Comparison of ENCODE assay signal across 8 cellular contexts in the genomic region with DNA sequence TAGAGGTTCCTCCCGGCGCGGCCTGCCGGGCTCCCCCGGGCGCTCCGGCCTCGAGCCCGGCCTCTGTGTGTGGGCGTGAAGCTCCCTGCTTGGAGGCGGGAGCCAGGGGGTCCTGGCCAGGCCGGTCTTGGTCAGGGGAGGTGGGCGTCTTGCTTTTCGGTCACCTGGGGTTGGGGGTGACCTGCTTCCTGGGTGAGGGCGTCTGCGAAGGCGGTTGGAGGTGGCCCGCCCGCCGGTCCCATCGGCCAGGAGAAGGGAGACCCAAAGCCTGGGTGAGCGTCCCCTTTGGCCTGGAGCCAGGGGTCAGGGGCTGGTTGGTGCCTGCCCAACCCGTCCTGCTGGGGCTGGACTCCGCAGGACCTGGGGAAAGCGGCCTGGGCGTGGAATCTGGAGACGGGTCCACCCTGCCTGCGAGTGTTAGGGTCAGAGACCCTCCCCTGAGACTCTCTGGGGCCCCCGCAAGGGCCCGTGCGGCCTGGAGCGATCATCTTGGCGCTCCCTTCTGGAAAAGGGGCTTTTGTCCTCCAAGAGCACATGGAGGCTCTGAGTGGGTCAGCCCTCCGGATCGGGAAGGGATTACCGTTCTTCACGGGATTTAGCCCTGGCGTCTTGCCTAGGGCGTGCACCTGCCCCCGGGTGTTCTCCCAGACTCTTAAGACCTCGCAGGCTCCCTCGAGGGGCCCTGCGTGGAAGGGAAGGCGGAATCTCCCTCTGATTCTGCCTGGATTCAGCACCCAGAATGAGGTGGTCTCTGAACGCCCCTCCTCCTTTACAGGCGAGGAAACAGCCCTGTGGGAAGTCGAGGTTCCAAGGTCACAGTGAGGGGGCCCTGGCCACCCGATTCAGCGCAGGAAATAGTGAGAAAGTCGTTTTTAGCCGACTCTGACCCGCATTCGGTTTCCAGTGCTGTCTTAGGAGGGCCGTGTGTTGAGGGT. TPM values are rescaled to one million over a fixed set of nuclear protein-coding genes. Genes with fewer than 3 reads are reported as not detected.
DNase-seq lines count a peak whose midpoint lies in the region; ATAC-seq, FAIRE-seq and TF ChIP-seq lines count a peak whose summit lies in the region.

No MANE protein-coding gene starts in this region.

- DNase-seq in DMS53 treated with DMSO at 0.1 percent for 48 hours (lab: John Stamatoyannopoulos, UW; ENCODE audit: unreplicated experiment) (peak; percentile 2), MV-4-11 (lab: John Stamatoyannopoulos, UW) (peak; percentile 35), astrocyte (ENCODE audit: low read depth) (no peak), NCI-H1930 (lab: John Stamatoyannopoulos, UW) (no peak)
- no peak for DNase-seq in effector CD4-positive, alpha-beta T cell

- peak; percentile 11 for ATAC-seq in GM21515 (IDR thresholded peaks at IDR 0.05; ENCODE audit: unreplicated experiment)

- no peak overlapping the region for H2AFZ ChIP-seq in astrocyte (ENCODE audit: low read depth, low read length)

- no peak for TF ChIP-seq CTCF in astrocyte (IDR thresholded peaks at IDR 0.05; ENCODE audit: insufficient read depth, low read depth, low read length)

- H4K20me1 ChIP-seq in astrocyte (ENCODE audit: insufficient read depth, low read length) = peaks cover 51% of the 10 kb centered on the region

- H3K4me1 ChIP-seq in astrocyte (ENCODE audit: insufficient read depth, low read length) = peaks cover 43% of the 10 kb centered on the region
- H3K4me1 ChIP-seq in iPS-15b (ENCODE audit: control insufficient read depth, insufficient read depth, low read length) = peaks cover 6% of the 10 kb centered on the region
- peaks cover 43% of the 10 kb centered on the region for H3K4me1 ChIP-seq in skeletal muscle satellite cell (ENCODE audit: control insufficient read depth, insufficient read depth, low read length)

- H3K4me2 ChIP-seq in astrocyte (ENCODE audit: low read length) (peak overlapping the region; percentile 92), skeletal muscle satellite cell (ENCODE audit: low read length) (peak overlapping the region; percentile 100)

- no peaks in the 10 kb centered on the region for H3K36me3 ChIP-seq in astrocyte (ENCODE audit: insufficient read depth, low read length)
- H3K36me3 ChIP-seq in iPS-15b (ENCODE audit: control insufficient read depth, insufficient read depth, low read length) = peaks cover 14% of the 10 kb centered on the region
- peaks cover 7% of the 10 kb centered on the region for H3K36me3 ChIP-seq in skeletal muscle satellite cell (ENCODE audit: insufficient read depth, low read length)

- H3K9ac ChIP-seq in astrocyte (ENCODE audit: low read length) (peak overlapping the region; percentile 97), iPS-15b (ENCODE audit: low read depth, low read length) (peak overlapping the region; percentile 92), skeletal muscle satellite cell (ENCODE audit: low read depth, low read length) (peak overlapping the region; percentile 96)

- no peaks in the 10 kb centered on the region for H3K27me3 Mint-ChIP-seq in astrocyte (ENCODE audit: low read depth, unreplicated experiment)

- H3K9me3 ChIP-seq in astrocyte (ENCODE audit: insufficient read depth, low read depth, low read length) (no peaks in the 10 kb centered on the region), iPS-15b (ENCODE audit: control insufficient read depth, insufficient read depth, low read length) (no peaks in the 10 kb centered on the region), skeletal muscle satellite cell (replicated peaks; ENCODE audit: low read length) (no peaks in the 10 kb centered on the region)

- H3K27ac Mint-ChIP-seq in astrocyte (ENCODE audit: unreplicated experiment) = peak overlapping the region; percentile 85

- H3K79me2 ChIP-seq in astrocyte (ENCODE audit: insufficient read depth, low read length) = peaks cover 57% of the 10 kb centered on the region

- peaks cover 20% of the 10 kb centered on the region for H3K4me1 Mint-ChIP-seq in astrocyte (ENCODE audit: low read depth, unreplicated experiment)

- H3K27me3 ChIP-seq in astrocyte (ENCODE audit: insufficient read depth, low read length) = no peaks in the 10 kb centered on the region
- H3K27me3 ChIP-seq in iPS-15b (ENCODE audit: control insufficient read depth, insufficient read depth, low read length) = no peaks in the 10 kb centered on the region
- H3K27me3 ChIP-seq in skeletal muscle satellite cell (ENCODE audit: control insufficient read depth, insufficient read depth, low read length) = no peaks in the 10 kb centered on the region

- no peaks in the 10 kb centered on the region for H3K36me3 Mint-ChIP-seq in astrocyte (ENCODE audit: low read depth, unreplicated experiment)

- peak overlapping the region; percentile 91 for H3K4me3 Mint-ChIP-seq in astrocyte (ENCODE audit: unreplicated experiment)

- peak overlapping the region; percentile 83 for H3K27ac ChIP-seq in astrocyte (ENCODE audit: low read depth, low read length)

- FAIRE-seq in astrocyte (lab: Jason Lieb, UNC) = no peak

- peaks cover 3% of the 10 kb centered on the region for H3K9me3 Mint-ChIP-seq in astrocyte (ENCODE audit: unreplicated experiment)

- peak overlapping the region; percentile 89 for H3K4me3 ChIP-seq in astrocyte (ENCODE audit: insufficient read depth, low read depth, low read length)
- H3K4me3 ChIP-seq in iPS-15b (ENCODE audit: low read depth, low read length) = peak overlapping the region; percentile 95
- peak overlapping the region; percentile 90 for H3K4me3 ChIP-seq in skeletal muscle satellite cell (ENCODE audit: low read length)

RNA-seq across cellular contexts. Expression of a gene that starts 0.8 kb away (rescaled TPM):
- total RNA-seq in astrocyte = 807 and 871 TPM in 2 replicates
- total RNA-seq in skeletal muscle satellite cell (2012; rRNA removed) = 268 and 289 TPM in 2 replicates

RNA-seq across cellular contexts. Expression of a gene that starts 16.5 kb away (rescaled TPM):
- total RNA-seq in astrocyte = 4.8 and 5.5 TPM in 2 replicates
- total RNA-seq in skeletal muscle satellite cell (2012; rRNA removed) = 0.76 and 2.4 TPM in 2 replicates

RNA-seq across cellular contexts. Expression of a gene that starts 29.3 kb away (rescaled TPM):
- total RNA-seq in astrocyte = 0.70 and 0.75 TPM in 2 replicates
- total RNA-seq in skeletal muscle satellite cell (2012; rRNA removed) = 0.22 TPM in 1 of 2 replicates, not detected in the other

RNA-seq across cellular contexts. Expression of a gene that starts 41.6 kb away (rescaled TPM):
- total RNA-seq in astrocyte = 190 and 192 TPM in 2 replicates
- 42.3 and 47.2 TPM in 2 replicates for total RNA-seq in skeletal muscle satellite cell (2012; rRNA removed)

Comparison
In these comparisons a context has a peak if more than half of its experiments do, and no peak if none do; other contexts are left out.
1. DNase-seq: peak in DMS53 treated with DMSO at 0.1 percent for 48 hours (single experiment) and MV-4-11 (single experiment); none in astrocyte (single experiment), NCI-H1930 (0 of 2) and effector CD4-positive, alpha-beta T cell (single experiment).
2. Peak in every context shown above with its lines, with median percentiles within 50 percentile points of each other: H3K4me3 ChIP-seq and H3K9ac ChIP-seq.